Comparison of ENCODE assay signal across 27 cellular contexts in the genomic region with DNA sequence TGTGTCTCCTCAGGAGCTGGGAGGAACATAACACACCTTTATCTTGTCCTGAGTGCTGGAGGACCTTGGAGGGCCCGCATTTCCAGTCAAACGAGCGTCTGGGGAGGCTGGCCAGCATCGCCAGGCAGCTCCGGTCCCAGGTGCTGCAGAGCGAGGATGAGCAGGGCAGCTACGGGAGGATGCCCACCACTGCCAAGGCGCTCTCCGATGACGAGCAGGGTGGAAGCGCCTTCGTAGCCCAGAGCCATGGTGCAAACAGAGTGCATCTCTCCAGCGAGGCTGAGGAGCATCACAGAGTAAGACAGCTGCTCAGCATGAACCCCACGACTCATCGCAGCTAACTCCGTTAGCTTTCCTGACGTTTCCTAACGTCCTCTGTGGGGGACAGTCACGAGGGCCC. TPM values are rescaled to one million over a fixed set of nuclear protein-coding genes. Genes with fewer than 3 reads are reported as not detected.
DNase-seq lines count a peak whose midpoint lies in the region; ATAC-seq, FAIRE-seq and TF ChIP-seq lines count a peak whose summit lies in the region.
"Had no signal": no experiment of that assay in that cellular context is flagged by ENCODE, and none has a peak within 500 bp of the region (broad histone marks: within the 10 kb centered on the region; RNA-seq: fewer than 3 reads in every experiment).

No MANE protein-coding gene starts in this region.

- H3K4me3 Mint-ChIP-seq in activated CD4-positive, alpha-beta T cell treated with anti-CD3 and anti-CD28 coated beads for 36 hours, result no peak overlapping the region
- H3K4me3 Mint-ChIP-seq: CD14-positive monocyte; CD4-positive, alpha-beta T cell; CD8-positive, alpha-beta memory T cell; H9 had no signal

- no peaks in the 10 kb centered on the region for H3K79me1 ChIP-seq in neuronal stem cell (ENCODE audit: low read depth, low read length)

- intact Hi-C loops in activated CD4-positive, alpha-beta T cell treated with anti-CD3 and anti-CD28 coated beads for 36 hours (cut with DNase I, micrococcal nuclease), result no loop called here

- no peaks in the 10 kb centered on the region for H3K36me3 Mint-ChIP-seq in activated CD4-positive, alpha-beta T cell treated with anti-CD3 and anti-CD28 coated beads for 36 hours (ENCODE audit: low read depth)
- H3K36me3 Mint-ChIP-seq in activated naive CD4-positive, alpha-beta T cell treated with anti-CD3 and anti-CD28 coated beads, Interleukin-2, amount 50 U/mL, for 72 hours, result peaks cover 0 to 8% of the 10 kb centered on the region in 2 donors
- H3K36me3 Mint-ChIP-seq: CD14-positive monocyte; CD8-positive, alpha-beta memory T cell had no signal

- H3K9me3 ChIP-seq in neuronal stem cell (replicated peaks in 1 of 2; ENCODE audit: control insufficient read depth in 2 of 2, insufficient read depth in 1 of 2, low read depth in 1 of 2, low read length in 2 of 2), result peaks cover 0 to 2% of the 10 kb centered on the region in 2 donors
- H3K9me3 ChIP-seq: BE2C had no signal

- H3K4me2 ChIP-seq in neuronal stem cell (ENCODE audit: insufficient read depth, low read length, poor library complexity, severe bottlenecking), result no peak overlapping the region
- H3K4me2 ChIP-seq: BLaER1 treated with 17β-estradiol and CSF1 and Interleukin-3, amounts not matched to agents 10 nM and 100 nM had no signal

- peak overlapping the region; percentile 43 for H4K8ac ChIP-seq in neuronal stem cell (ENCODE audit: low read depth, low read length)

- H2AK5ac ChIP-seq in neuronal stem cell (ENCODE audit: low read depth, low read length), result peak overlapping the region; percentile 81

- H3K4ac ChIP-seq in neuronal stem cell (ENCODE audit: low read length), result no peak overlapping the region

- no CpG with 5 or more reads among the region's 19 CpGs for WGBS in neuronal stem cell (ENCODE audit: extremely low coverage in 2 of 2, insufficient read length in 2 of 2, insufficient replicate concordance in 1 of 2), 2 donors

- no peaks in the 10 kb centered on the region for H3K4me1 Mint-ChIP-seq in activated CD4-positive, alpha-beta T cell treated with anti-CD3 and anti-CD28 coated beads for 36 hours
- H3K4me1 Mint-ChIP-seq: CD14-positive monocyte; CD8-positive, alpha-beta memory T cell had no signal

- H3K27me3 Mint-ChIP-seq in activated CD4-positive, alpha-beta T cell treated with anti-CD3 and anti-CD28 coated beads for 36 hours, result no peaks in the 10 kb centered on the region
- H3K27me3 Mint-ChIP-seq: CD4-positive, alpha-beta T cell; CD8-positive, alpha-beta memory T cell had no signal

- no peak for TF ChIP-seq CTCF in bronchial epithelial cell (IDR thresholded peaks at IDR 0.05; ENCODE audit: insufficient read depth, low read length, severe bottlenecking)

- H3K23ac ChIP-seq in neuronal stem cell (ENCODE audit: low read depth, low read length, poor library complexity), result peak overlapping the region; percentile 89

- peak overlapping the region; percentile 72 for H4K91ac ChIP-seq in neuronal stem cell (ENCODE audit: low read depth, low read length, poor library complexity)

- H3K27ac Mint-ChIP-seq in activated CD4-positive, alpha-beta T cell treated with anti-CD3 and anti-CD28 coated beads for 36 hours, result no peak overlapping the region
- no peak overlapping the region for H3K27ac Mint-ChIP-seq in activated naive CD4-positive, alpha-beta T cell treated with anti-CD3 and anti-CD28 coated beads, Interleukin-2, amount 50 U/mL, for 72 hours
- H3K27ac Mint-ChIP-seq: CD14-positive monocyte; CD4-positive, alpha-beta T cell; CD8-positive, alpha-beta memory T cell had no signal

- H3K4me3 ChIP-seq in bronchial epithelial cell (ENCODE audit: low read depth, low read length), result no peak overlapping the region
- H3K4me3 ChIP-seq in neuronal stem cell (ENCODE audit: low read length in 2 of 2), result peak overlapping the region in 1 of 2 donors; percentile 70
- H3K4me3 ChIP-seq: BLaER1 treated with 17β-estradiol and CSF1 and Interleukin-3, amounts not matched to agents 10 nM and 100 nM had no signal

- H2BK5ac ChIP-seq in neuronal stem cell (ENCODE audit: low read length), result no peak overlapping the region

- no peak overlapping the region for H2AFZ ChIP-seq in neuronal stem cell (ENCODE audit: low read length)

- H3K18ac ChIP-seq in neuronal stem cell (ENCODE audit: low read length), result peak overlapping the region; percentile 57

- no peaks in the 10 kb centered on the region for H3K4me1 ChIP-seq in neuronal stem cell (ENCODE audit: control insufficient read depth in 2 of 2, insufficient read depth in 1 of 2, low read depth in 1 of 2, low read length in 2 of 2)
- H3K4me1 ChIP-seq: BE2C had no signal

- H3K36me3 ChIP-seq in bronchial epithelial cell (ENCODE audit: control insufficient read depth, insufficient read depth, low read length), result no peaks in the 10 kb centered on the region
- H3K36me3 ChIP-seq in neuronal stem cell (replicated peaks in 1 of 2; ENCODE audit: control insufficient read depth in 2 of 2, insufficient read depth in 2 of 2, low read length in 2 of 2), result peaks cover 0 to 2% of the 10 kb centered on the region in 2 donors
- H3K36me3 ChIP-seq: BE2C; BLaER1 treated with 17β-estradiol and CSF1 and Interleukin-3, amounts not matched to agents 10 nM and 100 nM had no signal

- no peaks in the 10 kb centered on the region for H3K27me3 ChIP-seq in bronchial epithelial cell (ENCODE audit: control insufficient read depth, insufficient read depth, low read length)
- no peaks in the 10 kb centered on the region for H3K27me3 ChIP-seq in neuronal stem cell (ENCODE audit: control insufficient read depth in 3 of 3, insufficient read depth in 3 of 3, low read depth in 1 of 3, low read length in 3 of 3)
- H3K27me3 ChIP-seq: BE2C; BLaER1 treated with 17β-estradiol and CSF1 and Interleukin-3, amounts not matched to agents 10 nM and 100 nM had no signal

- POLR2A ChIA-PET in activated CD4-positive, alpha-beta T cell treated with anti-CD3 and anti-CD28 coated beads for 36 hours (lab: Charles Lee), result no interaction called here

- no peak overlapping the region for H3K27ac ChIP-seq in neuronal stem cell (replicated peaks; ENCODE audit: low read length)
- H3K27ac ChIP-seq: BLaER1 treated with 17β-estradiol and CSF1 and Interleukin-3, amounts not matched to agents 10 nM and 100 nM had no signal

- H3K9ac ChIP-seq in neuronal stem cell (ENCODE audit: low read depth, low read length, poor library complexity), result no peak overlapping the region
- H3K9ac ChIP-seq: BLaER1 treated with 17β-estradiol and CSF1 and Interleukin-3, amounts not matched to agents 10 nM and 100 nM had no signal

- CTCF ChIA-PET in activated CD4-positive, alpha-beta T cell treated with anti-CD3 and anti-CD28 coated beads for 36 hours (lab: Charles Lee), result no interaction called here

- DNase-seq in ELR (ENCODE audit: low read depth) (peak; percentile 12), M059J (ENCODE audit: low read depth) (peak; percentile 39), bronchial epithelial cell (ENCODE audit: low read depth) (no peak), neuronal stem cell (ENCODE audit: low spot score) (no peak), NCI-H2029 (lab: John Stamatoyannopoulos, UW) (no peak), midbrain (lab: John Stamatoyannopoulos, UW) (no peak)
- no peak for DNase-seq in activated CD4-positive, alpha-beta T cell treated with anti-CD3 and anti-CD28 coated beads for 36 hours
- DNase-seq in activated naive CD4-positive, alpha-beta T cell treated with anti-CD3 and anti-CD28 coated beads, Interleukin-2, amount 50 U/mL, for 72 hours (ENCODE audit: low spot score in 2 of 2), result no peak
- DNase-seq: ACHN; AML-193; BE2C; CD4-positive, alpha-beta T cell; CD8-positive, alpha-beta memory T cell; DMS 273 treated with DMSO at 0.1 percent for 48 hours; DMS79; EL; GF-D8; GOT3; H9 had no signal

- no peak overlapping the region for H2BK120ac ChIP-seq in neuronal stem cell (ENCODE audit: low read depth, low read length)

- ATAC-seq in activated CD4-positive, alpha-beta T cell treated with anti-CD3 and anti-CD28 coated beads for 36 hours, result no peak
- no peak for ATAC-seq in activated naive CD4-positive, alpha-beta T cell treated with anti-CD3 and anti-CD28 coated beads, Interleukin-2, amount 50 U/mL, for 72 hours
- ATAC-seq: HCT116 had no signal

- no peak overlapping the region for H2BK15ac ChIP-seq in neuronal stem cell (ENCODE audit: low read length)

- peak overlapping the region; percentile 97 for H3K14ac ChIP-seq in neuronal stem cell (ENCODE audit: low read length)

- FAIRE-seq in bronchial epithelial cell (lab: Jason Lieb, UNC), result peak; percentile 13
- FAIRE-seq: A204.1, D721Med, GM12891, GM18507 had no signal

- peak overlapping the region; percentile 94 for H2BK12ac ChIP-seq in neuronal stem cell (ENCODE audit: low read length)

- peaks cover 12% of the 10 kb centered on the region for H3K9me3 Mint-ChIP-seq in activated CD4-positive, alpha-beta T cell treated with anti-CD3 and anti-CD28 coated beads for 36 hours (ENCODE audit: low read depth)
- H3K9me3 Mint-ChIP-seq in activated naive CD4-positive, alpha-beta T cell treated with anti-CD3 and anti-CD28 coated beads, Interleukin-2, amount 50 U/mL, for 72 hours, result peaks cover 5 to 25% of the 10 kb centered on the region in 2 donors

RNA-seq across cellular contexts. Expression of gene TRIML1, which starts 0.4 kb away (rescaled TPM):
- 0.15 TPM in 1 of 2 replicates, not detected in the other for total RNA-seq in M059J (2014; rRNA removed; shearing (Covaris generic))
- total RNA-seq in bronchial epithelial cell, result 0.26 TPM in 1 of 2 replicates, not detected in the other
- not detected for polyA plus RNA-seq in neuronal stem cell (2013, experiment 1 of 2)
- polyA plus RNA-seq in neuronal stem cell (2013, experiment 2 of 2), result not detected
- total RNA-seq in activated CD4-positive, alpha-beta T cell treated with anti-CD3 and anti-CD28 coated beads for 36 hours, result not detected
- not detected for total RNA-seq in activated naive CD4-positive, alpha-beta T cell treated with anti-CD3 and anti-CD28 coated beads, Interleukin-2, amount 50 U/mL, for 72 hours
- total RNA-seq: CD4-positive, alpha-beta T cell; CD8-positive, alpha-beta memory T cell; G401; H9 had no signal
- polyA plus RNA-seq: CD14-positive monocyte; CD8-positive, alpha-beta memory T cell had no signal

RNA-seq across cellular contexts. Expression of gene TRIML2, which starts 30.3 kb away (rescaled TPM):
- 0.27 and 1.0 TPM in 2 replicates for total RNA-seq in M059J (2014; rRNA removed; shearing (Covaris generic))
- not detected in 2 replicates for total RNA-seq in bronchial epithelial cell
- not detected for polyA plus RNA-seq in neuronal stem cell (2013, experiment 1 of 2)
- polyA plus RNA-seq in neuronal stem cell (2013, experiment 2 of 2), result not detected
- not detected for total RNA-seq in activated CD4-positive, alpha-beta T cell treated with anti-CD3 and anti-CD28 coated beads for 36 hours
- total RNA-seq in activated naive CD4-positive, alpha-beta T cell treated with anti-CD3 and anti-CD28 coated beads, Interleukin-2, amount 50 U/mL, for 72 hours, result not detected
- total RNA-seq: CD4-positive, alpha-beta T cell; CD8-positive, alpha-beta memory T cell; G401 had no signal
- polyA plus RNA-seq: CD14-positive monocyte; CD8-positive, alpha-beta memory T cell had no signal

Comparison
In these comparisons a context has a peak if more than half of its experiments do, and no peak if none do; other contexts are left out.
1. DNase-seq: peak in ELR (single experiment) and M059J (single experiment); none in bronchial epithelial cell (single experiment), neuronal stem cell (single experiment), NCI-H2029 (single experiment), midbrain (single experiment), activated CD4-positive, alpha-beta T cell treated with anti-CD3 and anti-CD28 coated beads for 36 hours (single experiment) and activated naive CD4-positive, alpha-beta T cell treated with anti-CD3 and anti-CD28 coated beads, Interleukin-2, amount 50 U/mL, for 72 hours (0 of 2).